In genomic region chr7:101828308-101829020, GRCh38 we compare ENCODE assay signal across 19 cellular contexts. TPM values are rescaled to one million over a fixed set of nuclear protein-coding genes. Genes with fewer than 3 reads are reported as not detected.
DNase-seq lines count a peak whose midpoint lies in the region; ATAC-seq and TF ChIP-seq lines count a peak whose summit lies in the region.
"Had no signal": no experiment of that assay in that cellular context is flagged by ENCODE, and none has a peak within 500 bp of the region (broad histone marks: within the 10 kb centered on the region; RNA-seq: fewer than 3 reads in every experiment).

No MANE protein-coding gene starts in this region.

- peak overlapping the region; percentile 12; the same call in 1 of the 2 replicates for H3K27ac ChIP-seq in RWPE1
- no peak overlapping the region for H3K27ac ChIP-seq in effector memory CD4-positive, alpha-beta T cell (ENCODE audit: insufficient read depth, low read length, poor library complexity, severe bottlenecking)
- H3K27ac ChIP-seq: breast epithelium, HL-60, right atrium auricular region, SK-N-MC had no signal

- TF ChIP-seq CTCF in RWPE1 (conservative IDR thresholded peaks at IDR 0.05; ENCODE audit: low read depth): no peak

- CTCF ChIA-PET in RWPE1 (lab: Yijun Ruan, JAX): no interaction called here

- no peaks in the 10 kb centered on the region for H3K9me3 ChIP-seq in effector memory CD4-positive, alpha-beta T cell (ENCODE audit: control insufficient read depth, low read length)
- H3K9me3 ChIP-seq: breast epithelium, right atrium auricular region had no signal

- H3K4me1 ChIP-seq in effector memory CD4-positive, alpha-beta T cell (ENCODE audit: control insufficient read depth, insufficient read depth, low read length, poor library complexity, severe bottlenecking): no peaks in the 10 kb centered on the region
- H3K4me1 ChIP-seq: breast epithelium had no signal

- H3K4me3 ChIP-seq in effector memory CD4-positive, alpha-beta T cell (ENCODE audit: insufficient read depth, low read depth, low read length, poor library complexity, severe bottlenecking): no peak overlapping the region
- H3K4me3 ChIP-seq: breast epithelium, right atrium auricular region, SK-N-MC had no signal

- intact Hi-C loops in left ventricle myocardium superior (cut with micrococcal nuclease): no loop called here
- intact Hi-C loops in cardiac septum (cut with DNase I): no loop called here

- no peak for DNase-seq in left ventricle myocardium superior
- DNase-seq in cardiac septum (ENCODE audit: low spot score): no peak
- DNase-seq in RWPE1 (ENCODE audit: low spot score): no peak
- peak; percentile 69 for DNase-seq in mesenteric fat pad (ENCODE audit: low spot score)
- no peak for DNase-seq in effector memory CD4-positive, alpha-beta T cell
- DNase-seq in activated CD4-positive, alpha-beta T cell treated with anti-CD3 and anti-CD28 coated beads for 4 hours: no peak
- no peak for DNase-seq in activated T-cell treated with anti-CD3 and anti-CD28 coated beads for 4 hours
- DNase-seq: ACHN; activated CD4-positive, alpha-beta T cell treated with anti-CD3 and anti-CD28 coated beads for 48 hours; C1 segment of cervical spinal cord; NCI-H1048; NCI-H2029; stimulated activated CD4-positive, alpha-beta T cell treated with anti-CD3 and anti-CD28 coated beads, Interleukin-15, amount 100 ng/mL, for 24 hours had no signal

- peak; percentile 50 for ATAC-seq in left ventricle myocardium superior
- no peak for ATAC-seq in HG03139 (IDR thresholded peaks at IDR 0.05; ENCODE audit: unreplicated experiment)
- ATAC-seq: Panc1 had no signal

- no peaks in the 10 kb centered on the region for H3K36me3 ChIP-seq in effector memory CD4-positive, alpha-beta T cell (ENCODE audit: control insufficient read depth, insufficient read depth, low read length)
- H3K36me3 ChIP-seq: breast epithelium, right atrium auricular region had no signal

- H3K27me3 ChIP-seq in effector memory CD4-positive, alpha-beta T cell (replicated peaks; ENCODE audit: control insufficient read depth, insufficient read depth, low read length, poor library complexity, severe bottlenecking): no peaks in the 10 kb centered on the region
- H3K27me3 ChIP-seq: breast epithelium, right atrium auricular region had no signal

- POLR2A ChIA-PET in RWPE1 (lab: Yijun Ruan, JAX; ENCODE audit: low non-redundant PET): no interaction called here

RNA-seq across cellular contexts. Expression of gene CUX1, which starts 11.0 kb away (rescaled TPM):
- total RNA-seq in left ventricle myocardium superior (123 TPM), cardiac septum (171 TPM), mesenteric fat pad (115 TPM)
